ENCODE assay signal across 23 cellular contexts in genomic region chr3:114393367-114394072, GRCh38.
DNase-seq lines count a peak whose midpoint lies in the region; ATAC-seq and TF ChIP-seq lines count a peak whose summit lies in the region.
"Had no signal": no experiment of that assay in that cellular context is flagged by ENCODE, and none has a peak within 500 bp of the region (broad histone marks: within the 10 kb centered on the region; RNA-seq: fewer than 3 reads in every experiment).

No MANE protein-coding gene starts in this region.

- no peak overlapping the region for H4K12ac ChIP-seq in trophoblast cell (ENCODE audit: low read depth, low read length)

- H3K4me3 ChIP-seq in GM23248 (peak overlapping the region; percentile 46), fibroblast of pulmonary artery (replicated peaks; ENCODE audit: low read depth, low read length) (no peak overlapping the region), trophoblast cell (ENCODE audit: low read depth, low read length) (no peak overlapping the region)
- H3K4me3 ChIP-seq: A549; BLaER1 treated with 17β-estradiol and CSF1 and Interleukin-3, amounts not matched to agents 10 nM and 100 nM; lung; PC-9; SJSA1 had no signal

- TF ChIP-seq CTCF in fibroblast of pulmonary artery (IDR thresholded peaks at IDR 0.05; ENCODE audit: low read length, missing control alignments) (no peak), GM10266 (IDR thresholded peaks at IDR 0.05; ENCODE audit: control insufficient read depth, insufficient read depth, low read depth, missing control alignments) (no peak)

- peak overlapping the region; percentile 22 for H2BK120ac ChIP-seq in trophoblast cell (ENCODE audit: insufficient read depth, low read length, poor library complexity)

- H3K36me3 ChIP-seq in GM23248 (ENCODE audit: low read depth): no peaks in the 10 kb centered on the region
- no peaks in the 10 kb centered on the region for H3K36me3 ChIP-seq in trophoblast cell (ENCODE audit: control insufficient read depth in 1 of 2, insufficient read depth in 2 of 2, low read length in 2 of 2)

- no peak overlapping the region for H4K91ac ChIP-seq in trophoblast cell (ENCODE audit: low read depth, low read length)

- H2BK5ac ChIP-seq in trophoblast cell (ENCODE audit: low read depth, low read length, poor library complexity): peak overlapping the region; percentile 31

- no peak overlapping the region for H3K4me3 Mint-ChIP-seq in activated CD4-positive, alpha-beta T cell treated with anti-CD3 and anti-CD28 coated beads for 36 hours
- no peak overlapping the region for H3K4me3 Mint-ChIP-seq in activated CD4-positive, alpha-beta T cell treated with anti-CD3 and anti-CD28 coated beads, Interleukin-2, amount 10 ng/mL, durations not matched to agents 24 days and 14 days
- H3K4me3 Mint-ChIP-seq: activated naive CD4-positive, alpha-beta T cell treated with anti-CD3 and anti-CD28 coated beads, Interleukin-2, amount 50 U/mL, for 24 hours; T-helper 1 cell treated with Interleukin-12 subunit alpha and Interleukin-12 subunit beta and Interleukin-4 antibody, amounts not matched to agents 30 μg/mL and 1 μg/mL, for 36 hours had no signal

- peaks cover 36% of the 10 kb centered on the region for H3K4me1 Mint-ChIP-seq in activated CD4-positive, alpha-beta T cell treated with anti-CD3 and anti-CD28 coated beads for 36 hours
- H3K4me1 Mint-ChIP-seq in activated CD4-positive, alpha-beta T cell treated with anti-CD3 and anti-CD28 coated beads, Interleukin-2, amount 10 ng/mL, durations not matched to agents 24 days and 14 days: peaks cover 6% of the 10 kb centered on the region

- H2AFZ ChIP-seq in GM23248: peak overlapping the region; percentile 17; the same call in 1 of the 2 replicates
- no peak overlapping the region for H2AFZ ChIP-seq in trophoblast cell (ENCODE audit: insufficient read depth, low read length, poor library complexity)
- H2AFZ ChIP-seq: PC-9 had no signal

- in situ Hi-C loops in GM23248 (cut with MboI): no loop called here

- H3K9ac ChIP-seq in GM23248 (no peak overlapping the region; the same call in 1 of the 2 replicates), trophoblast cell (ENCODE audit: low read length) (no peak overlapping the region)
- H3K9ac ChIP-seq: BLaER1 treated with 17β-estradiol and CSF1 and Interleukin-3, amounts not matched to agents 10 nM and 100 nM had no signal

- WGBS in GM23248 (ENCODE audit: low coverage in 1 of 2, low lambda C conversion rate in 2 of 2, missing lambda C conversion rate in 2 of 2), 2 experiments: 29 to 31% methylated on average over 7 of the region's 7 CpGs
- WGBS in trophoblast cell (ENCODE audit: extremely low coverage, insufficient coverage, insufficient read length): no CpG with 5 or more reads among the region's 7 CpGs

- no peak overlapping the region for H3K4ac ChIP-seq in trophoblast cell (ENCODE audit: low read depth, low read length)

- no peak overlapping the region for H3K14ac ChIP-seq in trophoblast cell (ENCODE audit: low read length)

- CTCF ChIA-PET in activated CD4-positive, alpha-beta T cell treated with anti-CD3 and anti-CD28 coated beads for 36 hours (lab: Charles Lee): interaction anchor here (0.6 to 4.0 kb wide), 7 partner anchors 9 to 343 kb away, joined by 3 to 31 read pairs (median 3); no protein-coding TSS in a partner anchor

- peak overlapping the region; percentile 58 for H2BK12ac ChIP-seq in trophoblast cell (ENCODE audit: low read length)

- POLR2A ChIA-PET in activated CD4-positive, alpha-beta T cell treated with anti-CD3 and anti-CD28 coated beads for 36 hours (lab: Charles Lee): interaction anchor here (1.0 kb wide), 1 partner anchor 243 kb away, joined by 4 read pairs; no protein-coding TSS in a partner anchor

- no peak overlapping the region for H3K27ac Mint-ChIP-seq in activated CD4-positive, alpha-beta T cell treated with anti-CD3 and anti-CD28 coated beads for 36 hours
- no peak overlapping the region for H3K27ac Mint-ChIP-seq in activated CD4-positive, alpha-beta T cell treated with anti-CD3 and anti-CD28 coated beads, Interleukin-2, amount 10 ng/mL, durations not matched to agents 24 days and 14 days
- H3K27ac Mint-ChIP-seq: activated naive CD4-positive, alpha-beta T cell treated with anti-CD3 and anti-CD28 coated beads, Interleukin-2, amount 50 U/mL, for 24 hours; T-helper 1 cell treated with Interleukin-12 subunit alpha and Interleukin-12 subunit beta and Interleukin-4 antibody, amounts not matched to agents 30 μg/mL and 1 μg/mL, for 36 hours had no signal

- no peak overlapping the region for H3K18ac ChIP-seq in trophoblast cell (ENCODE audit: low read length)

- H2AK5ac ChIP-seq in trophoblast cell (ENCODE audit: low read length): no peak overlapping the region

- no peak for DNase-seq in activated CD4-positive, alpha-beta T cell treated with anti-CD3 and anti-CD28 coated beads for 36 hours
- DNase-seq in activated CD4-positive, alpha-beta T cell treated with anti-CD3 and anti-CD28 coated beads, Interleukin-2, amount 10 ng/mL, durations not matched to agents 24 days and 14 days: no peak
- DNase-seq in GM23248 (peak; percentile 47), fibroblast of pulmonary artery (ENCODE audit: low read depth) (peak; percentile 17), trophoblast cell (peak in 1 of 2 donors; percentile 22), GM10266 (ENCODE audit: extremely low spot score) (no peak)
- no peak for DNase-seq in effector CD8-positive, alpha-beta T cell (lab: John Stamatoyannopoulos, UW)
- no peak for DNase-seq in stimulated activated CD4-positive, alpha-beta T cell treated with anti-CD3 and anti-CD28 coated beads, Interleukin-12 subunit alpha, Interleukin-12 subunit beta, amount 100 ng/mL, for 4 hours
- DNase-seq: activated CD4-positive, alpha-beta T cell treated with anti-CD3 and anti-CD28 coated beads, Interleukin-2, amount 50 U/mL, for 4 hours; activated T-cell treated with anti-CD3 and anti-CD28 coated beads, Interleukin-2, amount 50 U/mL, for 1 hour; GDM1; IMR-90; NCI-H1417 treated with DMSO at 0.1 percent for 48 hours; NCI-H2171 treated with DMSO at 0.1 percent for 48 hours; NCI-H82; PC-9 had no signal

- no peaks in the 10 kb centered on the region for H3K9me3 Mint-ChIP-seq in activated CD4-positive, alpha-beta T cell treated with anti-CD3 and anti-CD28 coated beads for 36 hours (ENCODE audit: low read depth)
- H3K9me3 Mint-ChIP-seq in activated CD4-positive, alpha-beta T cell treated with anti-CD3 and anti-CD28 coated beads, Interleukin-2, amount 10 ng/mL, durations not matched to agents 24 days and 14 days: no peaks in the 10 kb centered on the region
- H3K9me3 Mint-ChIP-seq: activated naive CD4-positive, alpha-beta T cell treated with anti-CD3 and anti-CD28 coated beads, Interleukin-2, amount 50 U/mL, for 24 hours; T-helper 1 cell treated with Interleukin-12 subunit alpha and Interleukin-12 subunit beta and Interleukin-4 antibody, amounts not matched to agents 30 μg/mL and 1 μg/mL, for 36 hours had no signal

- H3K4me2 ChIP-seq in GM23248 (ENCODE audit: unreplicated experiment) (peak overlapping the region; percentile 28), trophoblast cell (ENCODE audit: low read length) (no peak overlapping the region)
- H3K4me2 ChIP-seq: A549; BLaER1 treated with 17β-estradiol and CSF1 and Interleukin-3, amounts not matched to agents 10 nM and 100 nM; PC-9 had no signal

- H3K36me3 Mint-ChIP-seq in activated CD4-positive, alpha-beta T cell treated with anti-CD3 and anti-CD28 coated beads for 36 hours (ENCODE audit: low read depth): peaks cover 5% of the 10 kb centered on the region
- H3K36me3 Mint-ChIP-seq in activated CD4-positive, alpha-beta T cell treated with anti-CD3 and anti-CD28 coated beads, Interleukin-2, amount 10 ng/mL, durations not matched to agents 24 days and 14 days (ENCODE audit: low read depth): no peaks in the 10 kb centered on the region

- peak; percentile 79 for ATAC-seq in activated CD4-positive, alpha-beta T cell treated with anti-CD3 and anti-CD28 coated beads for 36 hours
- ATAC-seq: A549 had no signal

- no peaks in the 10 kb centered on the region for H3K27me3 ChIP-seq in GM23248 (replicated peaks; ENCODE audit: insufficient read depth)
- no peaks in the 10 kb centered on the region for H3K27me3 ChIP-seq in trophoblast cell (ENCODE audit: insufficient read depth, low read length)
- H3K27me3 ChIP-seq: BLaER1 treated with 17β-estradiol and CSF1 and Interleukin-3, amounts not matched to agents 10 nM and 100 nM; neutrophil; SJSA1 had no signal

- no peaks in the 10 kb centered on the region for H3K79me1 ChIP-seq in trophoblast cell (ENCODE audit: low read length)

- H3F3A ChIP-seq in GM23248 (ENCODE audit: insufficient read depth): no peaks in the 10 kb centered on the region

- intact Hi-C loops in activated CD4-positive, alpha-beta T cell treated with anti-CD3 and anti-CD28 coated beads for 36 hours (cut with DNase I, micrococcal nuclease): no loop called here
- intact Hi-C loops in activated CD4-positive, alpha-beta T cell treated with anti-CD3 and anti-CD28 coated beads, Interleukin-2, amount 10 ng/mL, durations not matched to agents 24 days and 14 days (cut with micrococcal nuclease): no loop called here

- H3K27me3 Mint-ChIP-seq in activated CD4-positive, alpha-beta T cell treated with anti-CD3 and anti-CD28 coated beads for 36 hours: no peaks in the 10 kb centered on the region
- no peaks in the 10 kb centered on the region for H3K27me3 Mint-ChIP-seq in activated CD4-positive, alpha-beta T cell treated with anti-CD3 and anti-CD28 coated beads, Interleukin-2, amount 10 ng/mL, durations not matched to agents 24 days and 14 days
- H3K27me3 Mint-ChIP-seq: activated naive CD4-positive, alpha-beta T cell treated with anti-CD3 and anti-CD28 coated beads, Interleukin-2, amount 50 U/mL, for 24 hours had no signal

- H3K4me1 ChIP-seq in GM23248 (ENCODE audit: insufficient read depth): 0 out of 2 replicates have a peak, but pooled peaks cover 4% of the 10 kb centered on the region
- H3K4me1 ChIP-seq in trophoblast cell (ENCODE audit: control insufficient read depth in 1 of 2, insufficient read depth in 2 of 2, low read length in 2 of 2): peaks cover 0 to 6% of the 10 kb centered on the region in 2 experiments
- H3K4me1 ChIP-seq: A549 had no signal

- H3K23ac ChIP-seq in trophoblast cell (ENCODE audit: low read length): no peak overlapping the region

- H3K9me3 ChIP-seq in GM23248 (ENCODE audit: low read depth) (no peaks in the 10 kb centered on the region), trophoblast cell (ENCODE audit: insufficient read depth, low read depth, low read length) (no peaks in the 10 kb centered on the region)
- H3K9me3 ChIP-seq: A549; BLaER1 treated with 17β-estradiol and CSF1 and Interleukin-3, amounts not matched to agents 10 nM and 100 nM; neutrophil; SJSA1 had no signal

- no peak overlapping the region for H3K27ac ChIP-seq in GM23248
- H3K27ac ChIP-seq in trophoblast cell (ENCODE audit: low read depth, low read length): no peak overlapping the region
- H3K27ac ChIP-seq: A549; BLaER1 treated with 17β-estradiol and CSF1 and Interleukin-3, amounts not matched to agents 10 nM and 100 nM; neutrophil; PC-9; SJSA1 had no signal

- H3K9me2 ChIP-seq in GM23248 (ENCODE audit: insufficient read depth): no peaks in the 10 kb centered on the region

- H4K20me1 ChIP-seq in GM23248 (ENCODE audit: insufficient read depth): no peaks in the 10 kb centered on the region
- H4K20me1 ChIP-seq: BLaER1 treated with 17β-estradiol and CSF1 and Interleukin-3, amounts not matched to agents 10 nM and 100 nM had no signal

- H3K79me2 ChIP-seq in GM23248 (ENCODE audit: insufficient read depth) (no peaks in the 10 kb centered on the region; the same call in 1 of the 2 replicates), trophoblast cell (ENCODE audit: control insufficient read depth, insufficient read depth, low read length, poor library complexity) (no peaks in the 10 kb centered on the region)

- H4K8ac ChIP-seq in trophoblast cell (ENCODE audit: low read depth, low read length): no peak overlapping the region

Comparison
In these comparisons a context has a peak if more than half of its experiments do, and no peak if none do; other contexts are left out.
1. DNase-seq: peak in GM23248 (single experiment) and fibroblast of pulmonary artery (single experiment); none in activated CD4-positive, alpha-beta T cell treated with anti-CD3 and anti-CD28 coated beads for 36 hours (single experiment), activated CD4-positive, alpha-beta T cell treated with anti-CD3 and anti-CD28 coated beads, Interleukin-2, amount 10 ng/mL, durations not matched to agents 24 days and 14 days (single experiment), effector CD8-positive, alpha-beta T cell (single experiment), GM10266 (single experiment) and stimulated activated CD4-positive, alpha-beta T cell treated with anti-CD3 and anti-CD28 coated beads, Interleukin-12 subunit alpha, Interleukin-12 subunit beta, amount 100 ng/mL, for 4 hours (single experiment).